18 cellular contexts compared by ENCODE assay signal in genomic region chr14:69055125-69055524, GRCh38.
A peak's percentile ranks its signal among the peaks of the same experiment; 100 is the strongest.
DNase-seq lines count a peak whose midpoint lies in the region; TF ChIP-seq lines count a peak whose summit lies in the region.
"Had no signal": no experiment of that assay in that cellular context is flagged by ENCODE, and none has a peak within 500 bp of the region (broad histone marks: within the 10 kb centered on the region; RNA-seq: fewer than 3 reads in every experiment).

No MANE protein-coding gene starts in this region.

- no peak for TF ChIP-seq POLR2A in adrenal gland (IDR thresholded peaks at IDR 0.05)

- H3K79me2 ChIP-seq in smooth muscle cell (ENCODE audit: low read depth), result peaks cover 33% of the 10 kb centered on the region

- H3K27me3 Mint-ChIP-seq in activated T-cell treated with anti-CD3 and anti-CD28 coated beads, Interleukin-2, amount 50 U/mL, for 24 hours, result no peaks in the 10 kb centered on the region

- no peaks in the 10 kb centered on the region for H3K9me3 ChIP-seq in adrenal gland (replicated peaks in 1 of 3)
- H3K9me3 ChIP-seq in smooth muscle cell (replicated peaks; ENCODE audit: low read depth), result no peaks in the 10 kb centered on the region
- H3K9me3 ChIP-seq in HAP-1, result no peaks in the 10 kb centered on the region
- H3K9me3 ChIP-seq: Peyer's patch, vagina had no signal

- H3K4me1 ChIP-seq in adrenal gland (replicated peaks in 1 of 2) (peaks cover 13 to 46% of the 10 kb centered on the region in 2 donors), smooth muscle cell (ENCODE audit: low read depth) (peaks cover 24% of the 10 kb centered on the region), HAP-1 (peaks cover 27% of the 10 kb centered on the region)

- H4K20me1 ChIP-seq in smooth muscle cell (ENCODE audit: low read depth), result no peaks in the 10 kb centered on the region

- DNase-seq in HK-2 (ENCODE audit: unreplicated experiment) (peak; percentile 97), adrenal gland (peak in 4 of 7 donors; percentile 26 to 72 (median 51)), glomerular visceral epithelial cell (ENCODE audit: extremely low spot score) (peak; percentile 96), smooth muscle cell (lab: John Stamatoyannopoulos, UW; ENCODE audit: unreplicated experiment) (no peak), NOMO-1 treated with dmso at 0.1 percent for 144 hours (lab: John Stamatoyannopoulos, UW; ENCODE audit: unreplicated experiment) (no peak), HAP-1 (ENCODE audit: low spot score in 2 of 2) (no peak), AML-193 (lab: John Stamatoyannopoulos, UW) (no peak)
- no peak for DNase-seq in activated T-cell treated with anti-CD3 and anti-CD28 coated beads, Interleukin-2, amount 50 U/mL, for 24 hours
- DNase-seq: activated CD4-positive, CD25-positive, alpha-beta regulatory T cell treated with anti-CD3 and anti-CD28 coated beads, Interleukin-2, amount 50 U/mL, for 72 hours; DND-41; foreskin fibroblast; KG1; NCI-H1436; NCI-H446 treated with DMSO at 0.1 percent for 48 hours; Peyer's patch had no signal

- peak overlapping the region; percentile 60 for H3K4me2 ChIP-seq in smooth muscle cell

- intact Hi-C loops in adrenal gland (cut with DNase I), result no loop called here

- H3K4me1 Mint-ChIP-seq in activated T-cell treated with anti-CD3 and anti-CD28 coated beads, Interleukin-2, amount 50 U/mL, for 24 hours (ENCODE audit: low read depth), result peaks cover 27% of the 10 kb centered on the region

- in situ Hi-C loops in HAP-1 (cut with MboI; ENCODE audit: low sequenced_read_pairs), result no loop called here

- no peak overlapping the region for H2AFZ ChIP-seq in smooth muscle cell (ENCODE audit: low read depth)

- H3K4me3 ChIP-seq in adrenal gland (no peak overlapping the region), smooth muscle cell (no peak overlapping the region), HAP-1 (no peak overlapping the region)
- H3K4me3 ChIP-seq: Peyer's patch, vagina had no signal

- H3K27me3 ChIP-seq in adrenal gland (no peaks in the 10 kb centered on the region), smooth muscle cell (ENCODE audit: low read depth) (no peaks in the 10 kb centered on the region), HAP-1 (ENCODE audit: low read depth) (no peaks in the 10 kb centered on the region)
- H3K27me3 ChIP-seq: Peyer's patch, vagina had no signal

- no peak overlapping the region for H3K27ac Mint-ChIP-seq in activated T-cell treated with anti-CD3 and anti-CD28 coated beads, Interleukin-2, amount 50 U/mL, for 24 hours
- H3K27ac Mint-ChIP-seq: T-helper 1 cell treated with Interleukin-12 subunit alpha and Interleukin-12 subunit beta and Interleukin-4 antibody, amounts not matched to agents 30 μg/mL and 1 μg/mL, for 36 hours had no signal

- H3K4me3 Mint-ChIP-seq in activated T-cell treated with anti-CD3 and anti-CD28 coated beads, Interleukin-2, amount 50 U/mL, for 24 hours, result no peak overlapping the region
- H3K4me3 Mint-ChIP-seq: T-helper 1 cell treated with Interleukin-12 subunit alpha and Interleukin-12 subunit beta and Interleukin-4 antibody, amounts not matched to agents 30 μg/mL and 1 μg/mL, for 36 hours had no signal

- no peaks in the 10 kb centered on the region for H3K9me3 Mint-ChIP-seq in activated T-cell treated with anti-CD3 and anti-CD28 coated beads, Interleukin-2, amount 50 U/mL, for 24 hours
- H3K9me3 Mint-ChIP-seq: T-helper 1 cell treated with Interleukin-12 subunit alpha and Interleukin-12 subunit beta and Interleukin-4 antibody, amounts not matched to agents 30 μg/mL and 1 μg/mL, for 36 hours had no signal

- H3K36me3 ChIP-seq in adrenal gland (replicated peaks in 1 of 2) (peaks cover 0 to 17% of the 10 kb centered on the region in 2 donors), smooth muscle cell (ENCODE audit: low read depth) (no peaks in the 10 kb centered on the region), HAP-1 (replicated peaks) (peaks cover 19% of the 10 kb centered on the region)

- H3K9ac ChIP-seq in smooth muscle cell (ENCODE audit: low read depth), result peak overlapping the region; percentile 75

- H3F3A ChIP-seq in smooth muscle cell (ENCODE audit: low read depth), result peaks cover 29% of the 10 kb centered on the region

- TF ChIP-seq CTCF in adrenal gland (IDR thresholded peaks at IDR 0.05) (no peak), smooth muscle cell (IDR thresholded peaks at IDR 0.05; ENCODE audit: borderline replicate concordance, insufficient read depth, poor library complexity, severe bottlenecking) (no peak)

- WGBS in adrenal gland, 4 donors, result 86 to 99% (median 89%) methylated on average over 14 to 21 of the region's 21 CpGs
- WGBS in smooth muscle cell (ENCODE audit: low lambda C conversion rate), result 31% methylated on average over 21 of the region's 21 CpGs

- H3K27ac ChIP-seq in adrenal gland (peak overlapping the region in 2 of 5 donors; percentile 27 to 58), smooth muscle cell (ENCODE audit: low read depth) (peak overlapping the region; percentile 93)
- H3K27ac ChIP-seq: C4-2B, Peyer's patch, vagina had no signal

- H3K36me3 Mint-ChIP-seq in activated T-cell treated with anti-CD3 and anti-CD28 coated beads, Interleukin-2, amount 50 U/mL, for 24 hours (ENCODE audit: low read depth), result peaks cover 73% of the 10 kb centered on the region

Comparison
In these comparisons a context has a peak if more than half of its experiments do, and no peak if none do; other contexts are left out.
1. DNase-seq: peak in HK-2 (single experiment), adrenal gland (4 of 7) and glomerular visceral epithelial cell (single experiment); none in smooth muscle cell (single experiment), activated T-cell treated with anti-CD3 and anti-CD28 coated beads, Interleukin-2, amount 50 U/mL, for 24 hours (single experiment), NOMO-1 treated with dmso at 0.1 percent for 144 hours (single experiment), HAP-1 (0 of 2) and AML-193 (0 of 2).